Comparison of ENCODE assay signal across 8 cellular contexts in genomic region chrX:48918644-48919340, GRCh38. TPM values are rescaled to one million over a fixed set of nuclear protein-coding genes. Genes with fewer than 3 reads are reported as not detected.
DNase-seq lines count a peak whose midpoint lies in the region; ATAC-seq and TF ChIP-seq lines count a peak whose summit lies in the region.

Gene PIM2, minus strand, starts transcription at chrX:48919024. Its CDS starts 190 bp downstream, at chrX:48918834.

- peak within 1 kb of the TSS; percentile 82 for H3K27ac ChIP-seq in SU-DHL-6 (ENCODE audit: low read depth, low read length)
- peak within 1 kb of the TSS; percentile 83 for H3K27ac ChIP-seq in cardiac muscle cell
- peak within 1 kb of the TSS; percentile 33 for H3K27ac ChIP-seq in trophoblast cell (ENCODE audit: low read depth, low read length)

- WGBS in trophoblast cell (ENCODE audit: extremely low coverage, insufficient coverage, insufficient read length), result no CpG with 5 or more reads among the region's 55 CpGs

- H3K27ac Mint-ChIP-seq in activated naive CD8-positive, alpha-beta T cell treated with anti-CD3 and anti-CD28 coated beads for 36 hours, result peak within 1 kb of the TSS; percentile 96
- peak within 1 kb of the TSS; percentile 91 for H3K27ac Mint-ChIP-seq in type B pancreatic cell

- H3K27me3 ChIP-seq in SU-DHL-6 (ENCODE audit: low read length), result no peaks in the 10 kb centered on the region
- H3K27me3 ChIP-seq in cardiac muscle cell, result no peaks in the 10 kb centered on the region
- H3K27me3 ChIP-seq in trophoblast cell (ENCODE audit: insufficient read depth, low read length), result no peaks in the 10 kb centered on the region

- H3K9me3 ChIP-seq in SU-DHL-6 (ENCODE audit: insufficient read depth, low read length), result no peaks in the 10 kb centered on the region
- no peaks in the 10 kb centered on the region for H3K9me3 ChIP-seq in cardiac muscle cell (ENCODE audit: low read depth)
- H3K9me3 ChIP-seq in trophoblast cell (ENCODE audit: insufficient read depth, low read depth, low read length), result no peaks in the 10 kb centered on the region

- H3K4me3 ChIP-seq in GM12875 (ENCODE audit: low read depth, low read length) (peak within 1 kb of the TSS; percentile 60), SU-DHL-6 (ENCODE audit: insufficient read depth, low read length, poor library complexity, severe bottlenecking) (peak within 1 kb of the TSS; percentile 76), cardiac muscle cell (peak within 1 kb of the TSS; percentile 70), trophoblast cell (ENCODE audit: low read depth, low read length) (peak within 1 kb of the TSS; percentile 73)

- no peaks in the 10 kb centered on the region for H4K20me1 ChIP-seq in SU-DHL-6 (ENCODE audit: low read depth, low read length)

- peaks cover 7% of the 10 kb centered on the region for H3K4me1 ChIP-seq in cardiac muscle cell (ENCODE audit: low read depth)
- peaks cover 5 to 14% of the 10 kb centered on the region in 2 experiments for H3K4me1 ChIP-seq in trophoblast cell (ENCODE audit: control insufficient read depth in 1 of 2, insufficient read depth in 2 of 2, low read length in 2 of 2)

- H3K9ac ChIP-seq in SU-DHL-6 (ENCODE audit: low read length) (peak within 1 kb of the TSS; percentile 75), trophoblast cell (ENCODE audit: low read length) (peak within 1 kb of the TSS; percentile 58)

- H2BK12ac ChIP-seq in trophoblast cell (ENCODE audit: low read length), result no peak within 1 kb of the TSS

- ATAC-seq in HG02798 (IDR thresholded peaks at IDR 0.05; ENCODE audit: poor library complexity, unreplicated experiment), result peak; percentile 84

- peaks cover 10% of the 10 kb centered on the region for H3K27me3 Mint-ChIP-seq in activated naive CD8-positive, alpha-beta T cell treated with anti-CD3 and anti-CD28 coated beads for 36 hours
- no peaks in the 10 kb centered on the region for H3K27me3 Mint-ChIP-seq in type B pancreatic cell

- H2AFZ ChIP-seq in SU-DHL-6 (ENCODE audit: low read depth, low read length, severe bottlenecking), result no peak within 1 kb of the TSS
- peak within 1 kb of the TSS; percentile 66 for H2AFZ ChIP-seq in trophoblast cell (ENCODE audit: insufficient read depth, low read length, poor library complexity)

- no peak within 1 kb of the TSS for H2BK120ac ChIP-seq in trophoblast cell (ENCODE audit: insufficient read depth, low read length, poor library complexity)

- H3F3A ChIP-seq in SU-DHL-6 (ENCODE audit: insufficient read depth), result peaks cover 17% of the 10 kb centered on the region

- peaks cover 64% of the 10 kb centered on the region for H3K36me3 Mint-ChIP-seq in activated naive CD8-positive, alpha-beta T cell treated with anti-CD3 and anti-CD28 coated beads for 36 hours
- no peaks in the 10 kb centered on the region for H3K36me3 Mint-ChIP-seq in type B pancreatic cell

- H4K8ac ChIP-seq in trophoblast cell (ENCODE audit: low read depth, low read length), result no peak within 1 kb of the TSS

- peak within 1 kb of the TSS; percentile 71 for H3K4me2 ChIP-seq in SU-DHL-6 (ENCODE audit: low read depth, low read length, poor library complexity, severe bottlenecking)
- peak within 1 kb of the TSS; percentile 89 for H3K4me2 ChIP-seq in trophoblast cell (ENCODE audit: low read length)

- H3K14ac ChIP-seq in trophoblast cell (ENCODE audit: low read length), result no peak within 1 kb of the TSS

- no peak within 1 kb of the TSS for H3K4ac ChIP-seq in trophoblast cell (ENCODE audit: low read depth, low read length)

- H3K4me1 Mint-ChIP-seq in activated naive CD8-positive, alpha-beta T cell treated with anti-CD3 and anti-CD28 coated beads for 36 hours, result peaks cover 39% of the 10 kb centered on the region
- peaks cover 17% of the 10 kb centered on the region for H3K4me1 Mint-ChIP-seq in type B pancreatic cell (ENCODE audit: unreplicated experiment)

- no peak within 1 kb of the TSS for H4K91ac ChIP-seq in trophoblast cell (ENCODE audit: low read depth, low read length)

- peaks cover 19% of the 10 kb centered on the region for H3K79me2 ChIP-seq in SU-DHL-6 (ENCODE audit: insufficient read depth, low read length)
- no peaks in the 10 kb centered on the region for H3K79me2 ChIP-seq in trophoblast cell (ENCODE audit: control insufficient read depth, insufficient read depth, low read length, poor library complexity)

- no peaks in the 10 kb centered on the region for H3K79me1 ChIP-seq in trophoblast cell (ENCODE audit: low read length)

- no peak within 1 kb of the TSS for H3K18ac ChIP-seq in trophoblast cell (ENCODE audit: low read length)

- H2AK5ac ChIP-seq in trophoblast cell (ENCODE audit: low read length), result no peak within 1 kb of the TSS

- H3K36me3 ChIP-seq in SU-DHL-6 (ENCODE audit: low read length) (no peaks in the 10 kb centered on the region), cardiac muscle cell (peaks cover 4% of the 10 kb centered on the region), trophoblast cell (ENCODE audit: control insufficient read depth in 1 of 2, insufficient read depth in 2 of 2, low read length in 2 of 2) (peaks cover 20 to 25% of the 10 kb centered on the region in 2 experiments)

- H2BK5ac ChIP-seq in trophoblast cell (ENCODE audit: low read depth, low read length, poor library complexity), result no peak within 1 kb of the TSS

- no peaks in the 10 kb centered on the region for H3K9me2 ChIP-seq in SU-DHL-6 (replicated peaks; ENCODE audit: insufficient read depth, low read length)

- TF ChIP-seq CTCF in GM12875 (IDR thresholded peaks at IDR 0.05; ENCODE audit: borderline replicate concordance, insufficient read depth, low read depth, low read length), result no peak
- TF ChIP-seq CTCF in SU-DHL-6 (IDR thresholded peaks at IDR 0.05; ENCODE audit: insufficient read depth, low read length, poor library complexity, severe bottlenecking), result no peak
- no peak for TF ChIP-seq CTCF in cardiac muscle cell (IDR thresholded peaks at IDR 0.05; ENCODE audit: low read depth, low read length)
- TF ChIP-seq CTCF in type B pancreatic cell (conservative IDR thresholded peaks at IDR 0.05), result no peak

- H3K4me3 Mint-ChIP-seq in activated naive CD8-positive, alpha-beta T cell treated with anti-CD3 and anti-CD28 coated beads for 36 hours, result peak within 1 kb of the TSS; percentile 90
- H3K4me3 Mint-ChIP-seq in type B pancreatic cell, result peak within 1 kb of the TSS; percentile 88

- H3K9me3 Mint-ChIP-seq in activated naive CD8-positive, alpha-beta T cell treated with anti-CD3 and anti-CD28 coated beads for 36 hours, result no peaks in the 10 kb centered on the region
- no peaks in the 10 kb centered on the region for H3K9me3 Mint-ChIP-seq in type B pancreatic cell

- no peak within 1 kb of the TSS for H4K12ac ChIP-seq in trophoblast cell (ENCODE audit: low read depth, low read length)

- DNase-seq in NCI-H1417 treated with DMSO at 0.1 percent for 48 hours (lab: John Stamatoyannopoulos, UW) (peak; percentile 75), cardiac muscle cell (ENCODE audit: low read depth in 1 of 2, low spot score in 1 of 2) (peak; percentile 85 to 99), trophoblast cell (peak; percentile 82 to 83), type B pancreatic cell (ENCODE audit: extremely low spot score, unreplicated experiment) (peak; percentile 86)
- peak; percentile 90 for DNase-seq in activated naive CD8-positive, alpha-beta T cell treated with anti-CD3 and anti-CD28 coated beads for 36 hours

- H3K23ac ChIP-seq in trophoblast cell (ENCODE audit: low read length), result no peak within 1 kb of the TSS

RNA-seq across cellular contexts. Expression of gene PIM2, which starts in this region (rescaled TPM):
- 100 to 1,000 TPM; 213 to 219 TPM for total RNA-seq in activated naive CD8-positive, alpha-beta T cell treated with anti-CD3 and anti-CD28 coated beads for 36 hours
- total RNA-seq in cardiac muscle cell (18.5 and 25.2 TPM in 2 replicates), type B pancreatic cell (ENCODE audit: low replicate concordance) (9.3 and 11.5 TPM in 2 replicates)
- 20.7 and 38.4 TPM in 2 replicates for polyA plus RNA-seq in cardiac muscle cell
- 5.0 and 5.4 TPM in 2 replicates for polyA plus RNA-seq in trophoblast cell (2013)

Comparison
In these comparisons a context has a peak if more than half of its experiments do, and no peak if none do; other contexts are left out.
1. Peak in every context shown above with its lines: DNase-seq, ATAC-seq, H3K4me3 ChIP-seq and H3K27ac ChIP-seq.
2. H3K27ac ChIP-seq: peak in every context shown above with its lines; median percentile 83 in cardiac muscle cell; 82 in SU-DHL-6; 33 in trophoblast cell.